Comparison of ENCODE assay signal across 24 cellular contexts in genomic region chr14:89922549-89922907, GRCh38. TPM values are rescaled to one million over a fixed set of nuclear protein-coding genes. Genes with fewer than 3 reads are reported as not detected.
DNase-seq lines count a peak whose midpoint lies in the region; ATAC-seq and TF ChIP-seq lines count a peak whose summit lies in the region.
"Had no signal": no experiment of that assay in that cellular context is flagged by ENCODE, and none has a peak within 500 bp of the region (broad histone marks: within the 10 kb centered on the region; RNA-seq: fewer than 3 reads in every experiment).

No MANE protein-coding gene starts in this region.

- H3K27ac ChIP-seq in ACC112 (ENCODE audit: low read depth, low read length) (peak overlapping the region; percentile 86), IMR-90 (ENCODE audit: insufficient read depth, low read length) (no peak overlapping the region), dorsolateral prefrontal cortex (peak overlapping the region in 58 of 59 donors; percentile 11 to 92 (median 83)), neural cell (ENCODE audit: low read length) (peak overlapping the region; percentile 82)
- H3K27ac ChIP-seq: esophagus muscularis mucosa, gastroesophageal sphincter, psoas muscle, SK-N-MC, testis had no signal

- CTCF ChIA-PET in IMR-90 (lab: Yijun Ruan, JAX) = interaction anchor here (0.6 kb wide), 1 partner anchor 859 kb away, joined by 5 read pairs; no protein-coding TSS in a partner anchor
- CTCF ChIA-PET in Calu3 (lab: Charles Lee) = interaction anchor here (1.4 kb wide), 1 partner anchor 14 kb away, joined by 4 read pairs; no protein-coding TSS in a partner anchor

- peak overlapping the region; percentile 88 for H2BK5ac ChIP-seq in IMR-90 (ENCODE audit: low read depth, low read length, poor library complexity, severe bottlenecking)

- H2AFZ ChIP-seq in ACC112 (ENCODE audit: low read length, unreplicated experiment) (peak overlapping the region; percentile 7), IMR-90 (replicated peaks; ENCODE audit: low read length, poor library complexity) (peak overlapping the region; percentile 68), neural cell (ENCODE audit: low read depth, low read length) (peak overlapping the region; percentile 12)

- H3K27me3 Mint-ChIP-seq in Calu3 (ENCODE audit: unreplicated experiment) = no peaks in the 10 kb centered on the region
- H3K27me3 Mint-ChIP-seq: activated CD4-positive, alpha-beta T cell treated with anti-CD3 and anti-CD28 coated beads, Interleukin-2, amount 10 ng/mL, durations not matched to agents 7 days and 5 days; activated CD8-positive, alpha-beta memory T cell treated with anti-CD3 and anti-CD28 coated beads, Interleukin-2, amount 10 ng/mL, durations not matched to agents 7 days and 5 days had no signal

- in situ Hi-C loops in IMR-90 (cut with MboI; ENCODE audit: low sequenced_read_pairs) = no loop called here

- no peaks in the 10 kb centered on the region for H3K9me3 ChIP-seq in IMR-90 (ENCODE audit: control insufficient read depth, insufficient read depth, low read length)
- H3K9me3 ChIP-seq in neural cell (ENCODE audit: low read length) = no peaks in the 10 kb centered on the region
- H3K9me3 ChIP-seq: esophagus muscularis mucosa, gastroesophageal sphincter, psoas muscle, testis had no signal

- H4K20me1 ChIP-seq in IMR-90 (ENCODE audit: insufficient read depth, low read length) (no peaks in the 10 kb centered on the region), neural cell (ENCODE audit: insufficient read depth) (no peaks in the 10 kb centered on the region)

- POLR2A ChIA-PET in IMR-90 (lab: Charles Lee; ENCODE audit: unreplicated experiment) = no interaction called here

- peak overlapping the region; percentile 58; the same call in 2 of the 3 replicates for H2BK15ac ChIP-seq in IMR-90 (ENCODE audit: low read depth, low read length)

- no peak for TF ChIP-seq EP300 in neural cell (conservative IDR thresholded peaks at IDR 0.05; ENCODE audit: poor library complexity, severe bottlenecking)

- H3K4me3 ChIP-seq in ACC112 (ENCODE audit: low read depth, low read length) = no peak overlapping the region
- no peak overlapping the region for H3K4me3 ChIP-seq in IMR-90 (ENCODE audit: insufficient read depth, low read depth, low read length)
- H3K4me3 ChIP-seq in dorsolateral prefrontal cortex = no peak overlapping the region
- H3K4me3 ChIP-seq in neural cell (ENCODE audit: low read length) = peak overlapping the region; percentile 15
- H3K4me3 ChIP-seq: esophagus muscularis mucosa, gastroesophageal sphincter, GM12878, psoas muscle, SK-N-MC, testis had no signal

- peaks cover 7% of the 10 kb centered on the region for H3K4me1 Mint-ChIP-seq in Calu3 (ENCODE audit: low read depth, unreplicated experiment)
- H3K4me1 Mint-ChIP-seq: activated CD4-positive, alpha-beta T cell treated with anti-CD3 and anti-CD28 coated beads, Interleukin-2, amount 10 ng/mL, durations not matched to agents 7 days and 5 days; activated CD8-positive, alpha-beta memory T cell treated with anti-CD3 and anti-CD28 coated beads, Interleukin-2, amount 10 ng/mL, durations not matched to agents 7 days and 5 days had no signal

- dilution Hi-C loops in IMR-90 (cut with HindIII; ENCODE audit: low sequenced_read_pairs, unreplicated experiment) = no loop called here

- no peak overlapping the region for H2AK9ac ChIP-seq in IMR-90 (replicated peaks; ENCODE audit: low read depth, low read length, poor library complexity)

- TF ChIP-seq POLR2A in IMR-90 (IDR thresholded peaks at IDR 0.05; ENCODE audit: low read depth, low read length) = no peak

- WGBS in IMR-90 (ENCODE audit: extremely low coverage in 2 of 2, insufficient read length in 1 of 2), 2 experiments = no CpG with 5 or more reads among the region's 3 CpGs

- no peaks in the 10 kb centered on the region for H3K9me3 Mint-ChIP-seq in Calu3 (ENCODE audit: low read depth, unreplicated experiment)
- H3K9me3 Mint-ChIP-seq: activated CD4-positive, alpha-beta T cell treated with anti-CD3 and anti-CD28 coated beads, Interleukin-2, amount 10 ng/mL, durations not matched to agents 7 days and 5 days; activated naive CD4-positive, alpha-beta T cell treated with anti-CD3 and anti-CD28 coated beads, Interleukin-2, amount 50 U/mL, for 72 hours; activated T-helper 2 cell treated with anti-CD3 and anti-CD28 coated beads, Interferon-gamma antibody, Interleukin-2, Interleukin-4, amounts not matched to agents 10 μg/mL and 5 μg/mL and 100 μg/mL, durations not matched to agents 14 hours and 24 hours and 36 hours had no signal

- H2AK5ac ChIP-seq in IMR-90 (ENCODE audit: low read depth, low read length) = no peak overlapping the region; the same call in 1 of the 2 replicates

- H3K4me1 ChIP-seq in ACC112 (ENCODE audit: control insufficient read depth, insufficient read depth, low read length, unreplicated experiment) (peaks cover 37% of the 10 kb centered on the region), IMR-90 (ENCODE audit: control insufficient read depth, insufficient read depth, low read length) (peaks cover 18% of the 10 kb centered on the region)
- H3K4me1 ChIP-seq: psoas muscle, testis had no signal

- H2BK20ac ChIP-seq in IMR-90 (ENCODE audit: low read depth, low read length) = peak overlapping the region; percentile 69; the same call in 1 of the 2 replicates

- H3K4me2 ChIP-seq in IMR-90 (ENCODE audit: low read depth, low read length) = no peak overlapping the region
- peak overlapping the region; percentile 20 for H3K4me2 ChIP-seq in neural cell (ENCODE audit: low read length)

- H3F3A ChIP-seq in neural cell (ENCODE audit: insufficient read depth, low read length, poor library complexity, severe bottlenecking) = peaks cover 3% of the 10 kb centered on the region

- no peak overlapping the region for H3K27ac Mint-ChIP-seq in Calu3 (ENCODE audit: unreplicated experiment)
- H3K27ac Mint-ChIP-seq: activated CD4-positive, alpha-beta T cell treated with anti-CD3 and anti-CD28 coated beads, Interleukin-2, amount 10 ng/mL, durations not matched to agents 7 days and 5 days; activated CD8-positive, alpha-beta memory T cell treated with anti-CD3 and anti-CD28 coated beads, Interleukin-2, amount 10 ng/mL, durations not matched to agents 7 days and 5 days; activated T-helper 2 cell treated with anti-CD3 and anti-CD28 coated beads, Interferon-gamma antibody, Interleukin-2, Interleukin-4, amounts not matched to agents 10 μg/mL and 5 μg/mL and 100 μg/mL, durations not matched to agents 14 hours and 24 hours and 36 hours had no signal

- H3K79me2 ChIP-seq in ACC112 (ENCODE audit: control insufficient read depth, insufficient read depth, low read length, unreplicated experiment) = no peaks in the 10 kb centered on the region
- H3K79me2 ChIP-seq in neural cell (replicated peaks; ENCODE audit: insufficient read depth, low read length) = no peaks in the 10 kb centered on the region

- TF ChIP-seq CTCF in IMR-90 (conservative IDR thresholded peaks at IDR 0.05; ENCODE audit: low read depth, low read length) = no peak
- no peak for TF ChIP-seq CTCF in dorsolateral prefrontal cortex (IDR thresholded peaks at IDR 0.05 in 54 of 56, conservative IDR thresholded peaks at IDR 0.05 in 2 of 56; ENCODE audit: low read depth in 1 of 56, partially characterized antibody in 56 of 56)
- no peak for TF ChIP-seq CTCF in neural cell (IDR thresholded peaks at IDR 0.05; ENCODE audit: poor library complexity, severe bottlenecking)
- no peak for TF ChIP-seq CTCF in Calu3 (IDR thresholded peaks at IDR 0.05; ENCODE audit: unreplicated experiment)

- H3K56ac ChIP-seq in IMR-90 (ENCODE audit: extremely low read depth, insufficient read depth, low read length) = no peak overlapping the region; the same call in 1 of the 2 replicates

- peak; percentile 11; the same call in 1 of the 2 replicates for ATAC-seq in IMR-90 (ENCODE audit: low read depth)
- ATAC-seq: activated CD8-positive, alpha-beta memory T cell treated with anti-CD3 and anti-CD28 coated beads, Interleukin-2, amount 10 ng/mL, durations not matched to agents 7 days and 5 days; activated naive CD4-positive, alpha-beta T cell treated with anti-CD3 and anti-CD28 coated beads, Interleukin-2, amount 50 U/mL, for 72 hours; gastroesophageal sphincter; GM12878; Panc1; psoas muscle had no signal

- H4K91ac ChIP-seq in IMR-90 (ENCODE audit: insufficient read depth, low read depth, low read length) = peak overlapping the region; percentile 42

- no TSS peak for BruUV-seq in IMR-90 (replicated peaks; lab: Mats Ljungman, UMichigan)
- no TSS peak for BruUV-seq in Calu3 (replicated peaks; lab: Mats Ljungman, UMichigan)

- peak overlapping the region; percentile 65 for H3K4ac ChIP-seq in IMR-90 (ENCODE audit: low read depth, low read length)

- H4K8ac ChIP-seq in IMR-90 (ENCODE audit: low read depth in 2 of 2, low read length in 2 of 2) = peak overlapping the region in 1 of 2 experiments; percentile 46; a peak in 2 of 4 replicates

- no peak for TF ChIP-seq RAD21 in IMR-90 (IDR thresholded peaks at IDR 0.05; ENCODE audit: low read length)
- no peak for TF ChIP-seq RAD21 in neural cell (conservative IDR thresholded peaks at IDR 0.05)

- H3K9me1 ChIP-seq in IMR-90 (ENCODE audit: insufficient read depth, low read length) = peaks cover 30% of the 10 kb centered on the region

- H3K23ac ChIP-seq in IMR-90 (ENCODE audit: low read depth, low read length) = no peak overlapping the region

- peak overlapping the region; percentile 85 for H2BK120ac ChIP-seq in IMR-90 (ENCODE audit: low read depth, low read length)

- no peaks in the 10 kb centered on the region for H3K36me3 Mint-ChIP-seq in Calu3 (ENCODE audit: insufficient read depth, unreplicated experiment)
- H3K36me3 Mint-ChIP-seq: activated CD8-positive, alpha-beta memory T cell treated with anti-CD3 and anti-CD28 coated beads, Interleukin-2, amount 10 ng/mL, durations not matched to agents 7 days and 5 days; activated naive CD4-positive, alpha-beta T cell treated with anti-CD3 and anti-CD28 coated beads, Interleukin-2, amount 50 U/mL, for 72 hours had no signal

- peaks cover 0 to 6% of the 10 kb centered on the region in 2 experiments; a peak in 2 of 4 replicates for H3K79me1 ChIP-seq in IMR-90 (ENCODE audit: low read depth in 1 of 2, low read length in 2 of 2)

- H3K18ac ChIP-seq in IMR-90 (ENCODE audit: low read depth, low read length) = peak overlapping the region; percentile 67; the same call in 1 of the 2 replicates

- no peaks in the 10 kb centered on the region for H3K27me3 ChIP-seq in ACC112 (ENCODE audit: insufficient read depth, low read length)
- H3K27me3 ChIP-seq in IMR-90 (ENCODE audit: control insufficient read depth, insufficient read depth, low read length) = no peaks in the 10 kb centered on the region
- no peaks in the 10 kb centered on the region for H3K27me3 ChIP-seq in dorsolateral prefrontal cortex
- H3K27me3 ChIP-seq in neural cell (ENCODE audit: insufficient read depth, low read depth, low read length) = no peaks in the 10 kb centered on the region
- H3K27me3 ChIP-seq: esophagus muscularis mucosa, gastroesophageal sphincter, testis had no signal

- H3K9ac ChIP-seq in IMR-90 (ENCODE audit: low read depth, low read length) (no peak overlapping the region), neural cell (ENCODE audit: low read length) (peak overlapping the region; percentile 41)

- no peak overlapping the region for H4K5ac ChIP-seq in IMR-90 (ENCODE audit: low read depth, low read length)

- H3K4me3 Mint-ChIP-seq in Calu3 (ENCODE audit: low read depth, unreplicated experiment) = no peak overlapping the region
- H3K4me3 Mint-ChIP-seq: activated CD4-positive, alpha-beta T cell treated with anti-CD3 and anti-CD28 coated beads, Interleukin-2, amount 10 ng/mL, durations not matched to agents 7 days and 5 days; activated CD8-positive, alpha-beta memory T cell treated with anti-CD3 and anti-CD28 coated beads, Interleukin-2, amount 10 ng/mL, durations not matched to agents 7 days and 5 days had no signal

- 0 out of 2 replicates have a peak overlapping the region, but pooled peaks have one; percentile 46 for H3K14ac ChIP-seq in IMR-90 (replicated peaks; ENCODE audit: low read depth, low read length)

- 0 out of 2 replicates have a peak, but pooled peaks cover 4% of the 10 kb centered on the region for H3K36me3 ChIP-seq in ACC112 (ENCODE audit: insufficient read depth, low read length)
- H3K36me3 ChIP-seq in IMR-90 (ENCODE audit: control insufficient read depth, insufficient read depth, low read length) = no peaks in the 10 kb centered on the region
- H3K36me3 ChIP-seq in neural cell (ENCODE audit: insufficient read depth, low read length) = no peaks in the 10 kb centered on the region
- H3K36me3 ChIP-seq: esophagus muscularis mucosa, gastroesophageal sphincter had no signal

- DNase-seq in IMR-90 = no peak
- no peak for DNase-seq in dorsolateral prefrontal cortex
- no peak for DNase-seq in NCI-H2171 (lab: John Stamatoyannopoulos, UW)
- no peak for DNase-seq in Ammon's horn (ENCODE audit: low spot score)
- DNase-seq in Calu3 = no peak
- DNase-seq in OCI-M2 (lab: John Stamatoyannopoulos, UW; ENCODE audit: unreplicated experiment) = no peak
- DNase-seq: activated CD4-positive, alpha-beta T cell treated with anti-CD3 and anti-CD28 coated beads, Interleukin-2, amount 10 ng/mL, durations not matched to agents 7 days and 5 days; activated CD8-positive, alpha-beta memory T cell treated with anti-CD3 and anti-CD28 coated beads, Interleukin-2, amount 10 ng/mL, durations not matched to agents 7 days and 5 days; effector CD8-positive, alpha-beta T cell; H7; MV-4-11; NCI-H146; NCI-H510A treated with DMSO at 0.1 percent for 48 hours; psoas muscle; testis had no signal

- intact Hi-C loops in IMR-90 (cut with micrococcal nuclease) (no loop called here), dorsolateral prefrontal cortex (cut with DNase I) (no loop called here), Calu3 (cut with micrococcal nuclease; ENCODE audit: unreplicated experiment) (no loop called here)

- H3K9me2 ChIP-seq in neural cell (ENCODE audit: insufficient read depth, low read length) = no peaks in the 10 kb centered on the region

RNA-seq across cellular contexts. Expression of gene EFCAB11, which starts 32.0 kb away (rescaled TPM):
- total RNA-seq in IMR-90 (2012; rRNA removed) = 2.2 and 6.1 TPM in 2 replicates
- 4.9 and 5.3 TPM in 2 replicates for polyA plus RNA-seq in IMR-90 (2012; rRNA removed)
- 0.58 and 1.8 TPM in 2 replicates for polyA plus RNA-seq in IMR-90 (2012; cell fraction: cytosol; rRNA removed)
- 0.21 and 1.6 TPM in 2 replicates for polyA plus RNA-seq in IMR-90 (2012; cell fraction: nucleus; rRNA removed; ENCODE audit: low replicate concordance)
- total RNA-seq in dorsolateral prefrontal cortex = 10 to 100 TPM in 85 of 120 experiments, 1 to 10 TPM in 35; 6.1 to 28.8 (median 11.4) TPM
- polyA plus RNA-seq in neural cell = 7.9 and 10.2 TPM in 2 replicates
- 5.1 and 7.6 TPM in 2 replicates for polyA minus RNA-seq in neural cell
- 23.6 and 29.4 TPM in 2 replicates for total RNA-seq in Calu3 (2022)

RNA-seq across cellular contexts. Expression of gene TDP1, which starts 33.2 kb away (rescaled TPM):
- 39.2 and 53.1 TPM in 2 replicates for total RNA-seq in IMR-90 (2012; rRNA removed)
- 21.6 and 23.3 TPM in 2 replicates for polyA plus RNA-seq in IMR-90 (2012; rRNA removed)
- 9.7 and 13.0 TPM in 2 replicates for polyA plus RNA-seq in IMR-90 (2012; cell fraction: cytosol; rRNA removed)
- polyA plus RNA-seq in IMR-90 (2012; cell fraction: nucleus; rRNA removed; ENCODE audit: low replicate concordance) = 7.1 and 28.5 TPM in 2 replicates
- 10 to 100 TPM in 118 of 120 experiments, 1 to 10 TPM in 2; 8.3 to 27.8 (median 17.5) TPM for total RNA-seq in dorsolateral prefrontal cortex
- 29.1 and 45.1 TPM in 2 replicates for polyA plus RNA-seq in neural cell
- polyA minus RNA-seq in neural cell = 54.0 and 62.4 TPM in 2 replicates
- total RNA-seq in Calu3 (2022) = 24.4 and 29.4 TPM in 2 replicates

Comparison
In these comparisons a context has a peak if more than half of its experiments do, and no peak if none do; other contexts are left out.
1. H2AFZ ChIP-seq: peak in every context shown above with its lines; median percentile 68 in IMR-90; 12 in neural cell; 7 in ACC112.